In genomic region chr17:50129303-50129945, GRCh38 we compare ENCODE assay signal across 7 cellular contexts. TPM values are rescaled to one million over a fixed set of nuclear protein-coding genes. Genes with fewer than 3 reads are reported as not detected.
A peak's percentile ranks its signal among the peaks of the same experiment; 100 is the strongest.
DNase-seq lines count a peak whose midpoint lies in the region; FAIRE-seq and TF ChIP-seq lines count a peak whose summit lies in the region.

No MANE protein-coding gene starts in this region.

- TF ChIP-seq POLR2A in GM12891 (IDR thresholded peaks at IDR 0.05; ENCODE audit: low read depth, low read length) (no peak), transverse colon (IDR thresholded peaks at IDR 0.05) (no peak)

- no peak for TF ChIP-seq EP300 in transverse colon (IDR thresholded peaks at IDR 0.05; ENCODE audit: low read depth)

- in situ Hi-C loops in transverse colon (cut with MboI; ENCODE audit: low pct_ligation_motif_present in 1 of 4, low pct_unique_long_range_greater_than_20kb in 1 of 4, low sequenced_read_pairs in 3 of 4), result no loop called here

- H3K9ac ChIP-seq in OCI-LY1 (ENCODE audit: low read length), result no peak overlapping the region

- H3F3A ChIP-seq in OCI-LY1 (ENCODE audit: insufficient read depth, low read length), result no peaks in the 10 kb centered on the region

- H3K36me3 ChIP-seq in OCI-LY1 (ENCODE audit: insufficient read depth, low read length), result peaks cover 6% of the 10 kb centered on the region
- peaks cover 0 to 2% (median 0%) of the 10 kb centered on the region in 4 donors for H3K36me3 ChIP-seq in transverse colon

- peak overlapping the region; percentile 22 for H3K4me3 ChIP-seq in OCI-LY1 (ENCODE audit: low read depth, low read length, poor library complexity, severe bottlenecking)
- peak overlapping the region; percentile 10 to 48 (median 34) for H3K4me3 ChIP-seq in transverse colon

- no peak for TF ChIP-seq CTCF in OCI-LY1 (IDR thresholded peaks at IDR 0.05; ENCODE audit: low read length)
- no peak for TF ChIP-seq CTCF in transverse colon (IDR thresholded peaks at IDR 0.05)

- no peak for FAIRE-seq in GM12891 (lab: Jason Lieb, UNC)

- H3K27me3 ChIP-seq in OCI-LY1 (ENCODE audit: insufficient read depth, low read length) (peaks cover 5% of the 10 kb centered on the region; the same call in 1 of the 2 replicates), transverse colon (peaks cover 32% of the 10 kb centered on the region)

- no peak overlapping the region for H3K27ac ChIP-seq in OCI-LY1 (ENCODE audit: low read depth, low read length, poor library complexity, severe bottlenecking)
- peak overlapping the region in 2 of 4 donors; percentile 1 to 7 for H3K27ac ChIP-seq in transverse colon

- H3K4me1 ChIP-seq in OCI-LY1 (ENCODE audit: insufficient read depth, low read length, severe bottlenecking) (peaks cover 3% of the 10 kb centered on the region), transverse colon (peaks cover 10 to 47% (median 28%) of the 10 kb centered on the region in 4 donors)

- H3K4me2 ChIP-seq in OCI-LY1 (ENCODE audit: low read length), result 0 out of 2 replicates have a peak overlapping the region, but pooled peaks have one; percentile 9

- H4K20me1 ChIP-seq in OCI-LY1 (ENCODE audit: insufficient read depth, low read length), result no peaks in the 10 kb centered on the region

- peak; percentile 55 for DNase-seq in GM12891 (ENCODE audit: insufficient read length, low spot score)
- DNase-seq in astrocyte of the hippocampus (ENCODE audit: low read depth, low spot score), result peak; percentile 62
- DNase-seq in islet precursor cell, result peak; percentile 83
- DNase-seq in transverse colon, result no peak
- DNase-seq in HCEC 1CT, result no peak
- no peak for DNase-seq in stimulated activated CD8-positive, alpha-beta memory T cell treated with anti-CD3 and anti-CD28 coated beads, Interleukin-4, amount 100 ng/mL, for 48 hours

- H3K9me3 ChIP-seq in OCI-LY1 (ENCODE audit: low read length), result no peaks in the 10 kb centered on the region
- H3K9me3 ChIP-seq in transverse colon, result no peaks in the 10 kb centered on the region

- H3K9me2 ChIP-seq in OCI-LY1 (ENCODE audit: low read depth, low read length), result no peaks in the 10 kb centered on the region

- H2AFZ ChIP-seq in OCI-LY1 (ENCODE audit: low read length), result no peak overlapping the region

- H3K79me2 ChIP-seq in OCI-LY1 (ENCODE audit: insufficient read depth, low read length), result no peaks in the 10 kb centered on the region

- intact Hi-C loops in transverse colon (cut with DNase I; ENCODE audit: low total_unique reads), result no loop called here

- 3% methylated on average over 38 of the region's 54 CpGs; no CpG with 5 or more reads in 1 of the 2 donors for WGBS in transverse colon (ENCODE audit: low coverage in 1 of 2), 2 donors

TF ChIP-seq in GM12891, 5 proteins besides CTCF, POLR2A, EP300 and RAD21:
- no peak for TF ChIP-seq PAX5 (IDR thresholded peaks at IDR 0.05; ENCODE audit: insufficient read depth, low read length, severe bottlenecking)
- no peak for TF ChIP-seq POU2F2 (IDR thresholded peaks at IDR 0.05; ENCODE audit: low read depth, low read length)
- TF ChIP-seq TAF1 (IDR thresholded peaks at IDR 0.05; ENCODE audit: low read depth, low read length), result no peak
- no peak for TF ChIP-seq POLR2AphosphoS5 (IDR thresholded peaks at IDR 0.05; ENCODE audit: low read depth, low read length)
- no peak for TF ChIP-seq SPI1 (IDR thresholded peaks at IDR 0.05; ENCODE audit: low read depth, low read length)

RNA-seq across cellular contexts. Expression of gene SAMD14, which starts 0.5 kb away (rescaled TPM):
- 0.72 TPM for polyA plus RNA-seq in GM12891 (2012; ENCODE audit: low read depth, missing spikeins)
- 1 to 10 TPM in 1 of 4 donors, under 1 TPM in 2, not detected in 1; 0.14 to 1.8 (median 0.32) TPM for total RNA-seq in transverse colon

RNA-seq across cellular contexts. Expression of gene PPP1R9B, which starts 21.1 kb away (rescaled TPM):
- 52.5 TPM for polyA plus RNA-seq in GM12891 (2012; ENCODE audit: low read depth, missing spikeins)
- total RNA-seq in transverse colon, result 10 to 100 TPM; 19.0 to 29.9 (median 27.7) TPM

RNA-seq across cellular contexts. Expression of gene PDK2, which starts 34.3 kb away (rescaled TPM):
- 8.8 TPM for polyA plus RNA-seq in GM12891 (2012; ENCODE audit: low read depth, missing spikeins)
- 100 to 1,000 TPM in 3 of 4 donors, 10 to 100 TPM in 1; 84.6 to 292 (median 136) TPM for total RNA-seq in transverse colon

RNA-seq across cellular contexts. Expression of gene SGCA, which starts 36.4 kb away (rescaled TPM):
- polyA plus RNA-seq in GM12891 (2012; ENCODE audit: low read depth, missing spikeins), result 1.3 TPM
- 10 to 100 TPM in 1 of 4 donors, 1 to 10 TPM in 3; 3.7 to 65.3 (median 7.6) TPM for total RNA-seq in transverse colon

Comparison
In these comparisons a context has a peak if more than half of its experiments do, and no peak if none do; other contexts are left out.
1. DNase-seq: peak in GM12891 (single experiment), astrocyte of the hippocampus (single experiment) and islet precursor cell (single experiment); none in transverse colon (single experiment), HCEC 1CT (single experiment) and stimulated activated CD8-positive, alpha-beta memory T cell treated with anti-CD3 and anti-CD28 coated beads, Interleukin-4, amount 100 ng/mL, for 48 hours (single experiment).